In the genomic region with DNA sequence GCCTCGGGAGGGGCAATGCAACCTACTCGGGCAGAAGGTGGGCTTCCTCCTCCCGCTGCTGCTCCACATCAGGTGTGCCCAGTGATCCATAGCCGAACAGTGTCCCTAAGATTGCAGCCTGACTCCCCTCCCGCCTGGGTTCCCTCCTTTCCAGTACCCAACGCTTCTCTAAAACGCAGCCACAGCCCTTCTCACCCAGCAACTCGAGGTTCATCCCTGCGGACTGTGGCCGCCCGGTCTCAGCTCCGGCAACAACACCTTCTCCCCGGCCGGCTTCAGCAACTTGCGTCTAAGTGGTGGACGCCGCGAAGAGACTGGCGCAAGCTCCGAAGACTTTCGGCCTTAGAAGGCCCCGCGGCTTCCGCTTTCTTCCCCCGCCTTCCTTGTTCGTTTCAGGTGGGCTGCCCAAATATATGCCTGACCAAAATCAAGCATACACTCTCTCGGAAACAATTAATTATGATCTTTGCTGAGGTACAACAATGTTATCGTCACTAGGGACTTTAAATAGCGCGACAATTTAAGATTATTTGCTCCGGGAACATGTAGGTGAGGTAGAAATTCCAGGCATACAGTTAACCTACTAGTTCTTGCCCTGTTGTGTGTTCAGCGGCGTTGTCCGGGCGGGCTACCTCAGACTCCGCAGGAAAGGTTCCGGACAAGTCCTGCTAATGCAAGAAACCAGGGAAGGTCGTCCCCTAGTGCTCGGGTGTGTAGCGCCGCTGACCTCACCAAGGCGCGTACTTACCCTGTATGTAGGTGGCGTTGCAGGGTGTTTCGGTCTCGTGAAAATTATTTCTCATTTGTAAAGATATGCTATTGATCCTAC, we compare ENCODE assay signal across 1 cellular context.
A peak's percentile ranks its signal among the peaks of the same experiment; 100 is the strongest.
TF ChIP-seq lines count a peak whose summit lies in the region.

A gene with protein sequence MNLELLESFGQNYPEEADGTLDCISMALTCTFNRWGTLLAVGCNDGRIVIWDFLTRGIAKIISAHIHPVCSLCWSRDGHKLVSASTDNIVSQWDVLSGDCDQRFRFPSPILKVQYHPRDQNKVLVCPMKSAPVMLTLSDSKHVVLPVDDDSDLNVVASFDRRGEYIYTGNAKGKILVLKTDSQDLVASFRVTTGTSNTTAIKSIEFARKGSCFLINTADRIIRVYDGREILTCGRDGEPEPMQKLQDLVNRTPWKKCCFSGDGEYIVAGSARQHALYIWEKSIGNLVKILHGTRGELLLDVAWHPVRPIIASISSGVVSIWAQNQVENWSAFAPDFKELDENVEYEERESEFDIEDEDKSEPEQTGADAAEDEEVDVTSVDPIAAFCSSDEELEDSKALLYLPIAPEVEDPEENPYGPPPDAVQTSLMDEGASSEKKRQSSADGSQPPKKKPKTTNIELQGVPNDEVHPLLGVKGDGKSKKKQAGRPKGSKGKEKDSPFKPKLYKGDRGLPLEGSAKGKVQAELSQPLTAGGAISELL (minus strand): TSS at position 319 of the 829 bp plus-strand sequence. CDS start 105 bp downstream, at position 214.

TF ChIP-seq in K562, 482 proteins besides CTCF, POLR2A, EP300 and RAD21 (continued from another document):
- TF ChIP-seq ZKSCAN1 (IDR thresholded peaks at IDR 0.05; ENCODE audit: low read depth, low read length): peak; percentile 91
- TF ChIP-seq MYBL2 (IDR thresholded peaks at IDR 0.05; ENCODE audit: low read depth): no peak; the same call in 1 of the 2 replicates
- TF ChIP-seq MYBL2 (CRISPR knock-in tag; IDR thresholded peaks at IDR 0.05; ENCODE audit: borderline replicate concordance): no peak
- TF ChIP-seq ZFP36 (IDR thresholded peaks at IDR 0.05; ENCODE audit: low read depth, low read length, partially characterized antibody): peak; percentile 61
